Comparison of ENCODE assay signal across 8 cellular contexts in genomic region chr7:123367508-123368122, GRCh38.
DNase-seq lines count a peak whose midpoint lies in the region; ATAC-seq and TF ChIP-seq lines count a peak whose summit lies in the region.

No MANE protein-coding gene starts in this region.

- intact Hi-C loops in prostate gland (cut with DNase I) = no loop called here

- H3K36me3 ChIP-seq in prostate gland = no peaks in the 10 kb centered on the region

- no peaks in the 10 kb centered on the region for H3K9me3 ChIP-seq in prostate gland

- no peak overlapping the region for H3K27ac ChIP-seq in prostate gland

- WGBS in prostate gland = 44% methylated on average over 5 of the region's 5 CpGs

- H3K4me1 ChIP-seq in prostate gland (replicated peaks) = no peaks in the 10 kb centered on the region

- DNase-seq in AML-193 (lab: John Stamatoyannopoulos, UW) (peak; percentile 22 to 45), NCI-H524 (lab: John Stamatoyannopoulos, UW) (peak; percentile 17 to 70), dermis microvascular lymphatic vessel endothelial cell (ENCODE audit: low read depth in 2 of 2) (peak; percentile 15 to 42), prostate gland (ENCODE audit: low spot score) (no peak), COLO668 (lab: John Stamatoyannopoulos, UW; ENCODE audit: unreplicated experiment) (no peak)

- H3K4me3 ChIP-seq in prostate gland = no peak overlapping the region

- TF ChIP-seq CTCF in prostate gland (IDR thresholded peaks at IDR 0.05) = peak in 3 of 4 experiments; percentile 14 to 47 (median 47)

- no peak for TF ChIP-seq POLR2A in prostate gland (IDR thresholded peaks at IDR 0.05)

- peak; percentile 84 for ATAC-seq in GM18520 (IDR thresholded peaks at IDR 0.05; ENCODE audit: unreplicated experiment)
- peak; percentile 67 for ATAC-seq in HG02943 (IDR thresholded peaks at IDR 0.05; ENCODE audit: low read depth, unreplicated experiment)
- ATAC-seq in GM21381 (IDR thresholded peaks at IDR 0.05; ENCODE audit: unreplicated experiment) = no peak

- H3K27me3 ChIP-seq in prostate gland (replicated peaks; ENCODE audit: insufficient read depth) = no peaks in the 10 kb centered on the region

Comparison
In these comparisons a context has a peak if more than half of its experiments do, and no peak if none do; other contexts are left out.
1. DNase-seq: peak in AML-193 (2 of 2), NCI-H524 (2 of 2) and dermis microvascular lymphatic vessel endothelial cell (2 of 2); none in prostate gland (single experiment) and COLO668 (single experiment).